Comparison of ENCODE assay signal across 16 cellular contexts in the genomic region with DNA sequence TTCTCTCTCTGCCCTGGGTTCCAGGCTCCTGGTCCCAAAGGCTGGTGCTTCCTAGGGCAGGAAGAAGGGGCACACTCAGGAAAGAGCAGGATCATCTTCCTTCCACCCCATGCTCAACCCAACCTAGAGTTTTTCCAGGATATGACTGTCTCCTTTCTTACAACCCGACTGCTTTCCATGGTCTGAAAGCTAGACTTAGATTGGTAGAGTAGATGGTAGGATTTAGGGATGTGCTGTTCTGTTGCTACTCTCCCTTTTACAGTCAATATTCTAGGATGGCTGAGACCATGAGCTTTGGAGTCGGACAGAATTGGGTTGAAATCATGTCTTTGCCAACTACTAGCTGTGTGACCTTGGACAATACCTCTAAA. TPM values are rescaled to one million over a fixed set of nuclear protein-coding genes. Genes with fewer than 3 reads are reported as not detected.
"Had no signal": no experiment of that assay in that cellular context is flagged by ENCODE, and none has a peak within 500 bp of the region (broad histone marks: within the 10 kb centered on the region; RNA-seq: fewer than 3 reads in every experiment).

No MANE protein-coding gene starts in this region.

- H3K4me3 ChIP-seq: lung, skin epidermis, testis had no signal

- H3K9me3 ChIP-seq: testis had no signal

- H3K36me3 Mint-ChIP-seq: naive B cell had no signal

- H3K27ac Mint-ChIP-seq: activated T-helper 1 cell treated with anti-CD3 and anti-CD28 coated beads, Interleukin-12 subunit alpha, Interleukin-12 subunit beta, Interleukin-2, Interleukin-4 antibody, amounts not matched to agents 30 ng/mL and 10 ng/mL and 1 ng/mL, durations not matched to agents 14 hours and 24 hours and 36 hours; naive B cell had no signal

- DNase-seq: activated CD4-positive, alpha-beta T cell treated with anti-CD3 and anti-CD28 coated beads, Interleukin-2, amount 50 U/mL, for 1 hour; activated CD8-positive, alpha-beta memory T cell treated with anti-CD3 and anti-CD28 coated beads for 24 hours; activated naive CD4-positive, alpha-beta T cell; dermis blood vessel endothelial cell; hippocampal formation; naive B cell; retina; stimulated activated CD4-positive, alpha-beta T cell treated with anti-CD3 and anti-CD28 coated beads, Interleukin-15, amount 100 ng/mL, for 24 hours; stimulated activated CD4-positive, alpha-beta T cell treated with anti-CD3 and anti-CD28 coated beads, Interleukin-4, amount 100 ng/mL, for 1 hour; stimulated activated naive CD4-positive, alpha-beta T cell; T-helper 9 cell; testis had no signal

- H3K4me3 Mint-ChIP-seq: activated T-helper 1 cell treated with anti-CD3 and anti-CD28 coated beads, Interleukin-12 subunit alpha, Interleukin-12 subunit beta, Interleukin-2, Interleukin-4 antibody, amounts not matched to agents 30 ng/mL and 10 ng/mL and 1 ng/mL, durations not matched to agents 14 hours and 24 hours and 36 hours; naive B cell had no signal

- H3K9me3 Mint-ChIP-seq: activated T-helper 1 cell treated with anti-CD3 and anti-CD28 coated beads, Interleukin-12 subunit alpha, Interleukin-12 subunit beta, Interleukin-2, Interleukin-4 antibody, amounts not matched to agents 30 ng/mL and 10 ng/mL and 1 ng/mL, durations not matched to agents 14 hours and 24 hours and 36 hours had no signal

- H3K4me1 ChIP-seq: testis had no signal

- H3K4me1 Mint-ChIP-seq: naive B cell had no signal

- H3K27ac ChIP-seq: epithelial cell of prostate, skin epidermis, testis had no signal

- H3K27me3 ChIP-seq: testis had no signal

RNA-seq across cellular contexts. Expression of gene IGFBP5, which starts 45.9 kb away (rescaled TPM):
- total RNA-seq: activated T-helper 1 cell treated with anti-CD3 and anti-CD28 coated beads, Interleukin-12 subunit alpha, Interleukin-12 subunit beta, Interleukin-2, Interleukin-4 antibody, amounts not matched to agents 30 ng/mL and 10 ng/mL and 1 ng/mL, durations not matched to agents 14 hours and 24 hours and 36 hours had no signal
